ENCODE assay signal across 8 cellular contexts in the genomic region with DNA sequence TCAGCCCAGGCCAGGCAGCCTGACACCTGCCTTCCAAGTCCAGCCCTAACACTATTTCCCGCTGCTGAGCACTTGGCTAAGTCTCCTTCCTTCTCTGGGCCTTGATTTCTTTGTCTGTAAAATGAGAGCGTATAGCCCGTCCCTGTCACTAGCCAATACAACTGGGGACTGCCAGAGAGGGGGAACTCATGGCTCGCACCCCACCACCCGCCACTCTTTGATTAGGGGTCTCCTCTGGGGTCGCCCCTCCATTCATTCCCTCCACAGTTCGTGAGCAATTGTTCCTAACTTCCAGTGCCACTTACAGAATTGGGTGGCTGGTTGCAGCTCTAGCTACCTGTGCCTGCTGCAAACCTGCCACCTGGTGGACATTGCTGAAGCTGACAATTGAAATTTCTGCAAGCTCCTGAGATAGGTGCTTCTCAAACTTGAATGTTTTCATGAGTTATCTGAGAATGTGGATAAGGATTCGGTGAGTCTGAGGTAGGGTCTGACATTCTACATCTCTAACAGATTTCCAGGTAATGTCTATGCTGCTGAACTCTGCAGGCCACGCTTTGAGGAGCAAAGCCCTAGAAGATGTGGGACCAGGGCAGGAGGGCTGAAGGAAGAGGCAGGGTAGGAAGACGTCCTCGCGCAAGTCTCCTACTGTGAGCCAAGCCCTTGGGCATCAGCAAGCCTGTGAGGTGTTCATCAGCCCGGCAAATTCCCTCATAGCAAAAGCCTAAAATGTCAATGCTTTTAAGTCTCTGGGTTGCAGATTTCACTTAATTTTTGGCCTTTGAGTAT. TPM values are rescaled to one million over a fixed set of nuclear protein-coding genes. Genes with fewer than 3 reads are reported as not detected.
DNase-seq lines count a peak whose midpoint lies in the region; ATAC-seq, FAIRE-seq and TF ChIP-seq lines count a peak whose summit lies in the region.

No MANE protein-coding gene starts in this region.

- H3K4me1 ChIP-seq in hepatocyte (ENCODE audit: insufficient read depth) (no peaks in the 10 kb centered on the region), small intestine (ENCODE audit: control insufficient read depth in 2 of 2, insufficient read depth in 1 of 2, low read depth in 1 of 2, low read length in 1 of 2) (no peaks in the 10 kb centered on the region)

- WGBS in hepatocyte (ENCODE audit: low lambda C conversion rate, missing lambda C conversion rate) = 47% methylated on average over 13 of the region's 13 CpGs
- 43 to 49% (median 44%) methylated on average over 13 of the region's 13 CpGs for WGBS in small intestine, 3 donors

- no peaks in the 10 kb centered on the region for H3K9me2 ChIP-seq in hepatocyte (replicated peaks; ENCODE audit: insufficient read depth)

- no peak overlapping the region for H3K4me2 ChIP-seq in hepatocyte

- TF ChIP-seq CTCF in hepatocyte (IDR thresholded peaks at IDR 0.05; ENCODE audit: poor library complexity) = peak; percentile 89

- no peaks in the 10 kb centered on the region for H3K9me3 ChIP-seq in hepatocyte (ENCODE audit: low read depth)
- H3K9me3 ChIP-seq in small intestine (ENCODE audit: control insufficient read depth, low read depth) = no peaks in the 10 kb centered on the region

- no peaks in the 10 kb centered on the region for H4K20me1 ChIP-seq in hepatocyte (ENCODE audit: insufficient read depth, poor library complexity, severe bottlenecking)

- H3K4me3 ChIP-seq in hepatocyte (no peak overlapping the region), small intestine (ENCODE audit: low read depth in 1 of 2, low read length in 2 of 2) (no peak overlapping the region)

- no peak overlapping the region for H3K27ac ChIP-seq in hepatocyte
- H3K27ac ChIP-seq in small intestine (ENCODE audit: low read depth in 1 of 2, low read length in 1 of 2) = no peak overlapping the region

- DNase-seq in DMS 273 (lab: John Stamatoyannopoulos, UW; ENCODE audit: unreplicated experiment) = peak; percentile 82
- no peak for DNase-seq in DMS 273 treated with DMSO at 0.1 percent for 48 hours (lab: John Stamatoyannopoulos, UW)
- DNase-seq in NCI-H1105 (lab: John Stamatoyannopoulos, UW) = peak; percentile 55
- DNase-seq in T-helper 2 cell = peak; percentile 15 to 75 (median 44)
- DNase-seq in anterior cingulate cortex (lab: John Stamatoyannopoulos, UW) = peak in 51 of 58 donors; percentile 1 to 71 (median 23)
- DNase-seq in hepatocyte (ENCODE audit: low spot score) = peak; percentile 82
- DNase-seq in small intestine = peak; percentile 73

- no peak for ATAC-seq in HG03469 (IDR thresholded peaks at IDR 0.05; ENCODE audit: unreplicated experiment)

- H3K79me2 ChIP-seq in hepatocyte = no peaks in the 10 kb centered on the region

- no peak for FAIRE-seq in small intestine (lab: Jason Lieb, UNC)

- H3K36me3 ChIP-seq in hepatocyte (replicated peaks; ENCODE audit: insufficient read depth, low read depth) = no peaks in the 10 kb centered on the region
- H3K36me3 ChIP-seq in small intestine (ENCODE audit: control insufficient read depth in 2 of 2, insufficient read depth in 2 of 2, low read length in 2 of 2) = no peaks in the 10 kb centered on the region

- H3K27me3 ChIP-seq in hepatocyte = no peaks in the 10 kb centered on the region
- no peaks in the 10 kb centered on the region for H3K27me3 ChIP-seq in small intestine (ENCODE audit: control insufficient read depth in 2 of 2, insufficient read depth in 2 of 2, low read length in 2 of 2)

- H2AFZ ChIP-seq in hepatocyte = no peak overlapping the region

RNA-seq across cellular contexts. Expression of a gene that starts 13.3 kb away (rescaled TPM):
- 11.2 and 15.3 TPM in 2 replicates for total RNA-seq in hepatocyte
- polyA plus RNA-seq in hepatocyte (13.5 and 13.7 TPM in 2 replicates), small intestine (1 to 10 TPM in 1 of 3 donors, under 1 TPM in 1, not detected in 1; 0.81 to 4.7 TPM)
